Comparison of ENCODE assay signal across 22 cellular contexts in genomic region chr12:59626382-59626781, GRCh38. TPM values are rescaled to one million over a fixed set of nuclear protein-coding genes. Genes with fewer than 3 reads are reported as not detected.
DNase-seq lines count a peak whose midpoint lies in the region; TF ChIP-seq lines count a peak whose summit lies in the region.
"Had no signal": no experiment of that assay in that cellular context is flagged by ENCODE, and none has a peak within 500 bp of the region (broad histone marks: within the 10 kb centered on the region; RNA-seq: fewer than 3 reads in every experiment).

No MANE protein-coding gene starts in this region.

- H3K27ac ChIP-seq in breast epithelium: no peak overlapping the region
- H3K27ac ChIP-seq in RWPE1: no peak overlapping the region
- H3K27ac ChIP-seq in fibroblast of lung (ENCODE audit: insufficient read depth, low read length): no peak overlapping the region
- H3K27ac ChIP-seq: gastrocnemius medialis, Peyer's patch, sigmoid colon, uterus had no signal

- no peak for TF ChIP-seq CTCF in MCF 10A (IDR thresholded peaks at IDR 0.05; ENCODE audit: unreplicated experiment)
- TF ChIP-seq CTCF in breast epithelium (IDR thresholded peaks at IDR 0.05): no peak
- no peak for TF ChIP-seq CTCF in RWPE1 (conservative IDR thresholded peaks at IDR 0.05; ENCODE audit: low read depth)
- no peak for TF ChIP-seq CTCF in fibroblast of lung (conservative IDR thresholded peaks at IDR 0.05 in 1 of 2, IDR thresholded peaks at IDR 0.05 in 1 of 2; ENCODE audit: low read depth in 1 of 2, low read length in 2 of 2)

- no peaks in the 10 kb centered on the region for H3K27me3 Mint-ChIP-seq in MCF 10A (ENCODE audit: insufficient read depth, unreplicated experiment)
- H3K27me3 Mint-ChIP-seq: activated CD8-positive, alpha-beta T cell treated with anti-CD3 and anti-CD28 coated beads for 36 hours; activated naive CD8-positive, alpha-beta T cell treated with anti-CD3 and anti-CD28 coated beads, Interleukin-2, amount 50 U/mL, for 24 hours; central memory CD8-positive, alpha-beta T cell had no signal

- no TSS peak for BruUV-seq in MCF 10A (replicated peaks; lab: Mats Ljungman, UMichigan)

- intact Hi-C loops in MCF 10A (cut with micrococcal nuclease): no loop called here
- intact Hi-C loops in breast epithelium (cut with DNase I; ENCODE audit: low total_unique reads): no loop called here
- intact Hi-C loops in cardiac septum (cut with DNase I): no loop called here

- peaks cover 7% of the 10 kb centered on the region for H3K4me1 Mint-ChIP-seq in MCF 10A (ENCODE audit: insufficient read depth, unreplicated experiment)

- peak; percentile 70 for DNase-seq in MCF 10A (ENCODE audit: unreplicated experiment)
- no peak for DNase-seq in breast epithelium (ENCODE audit: low spot score in 2 of 2)
- DNase-seq in RWPE1 (ENCODE audit: low spot score): peak; percentile 16
- peak; percentile 6 to 57 for DNase-seq in fibroblast of lung (ENCODE audit: low read depth in 2 of 2)
- DNase-seq in NCI-H345 (lab: John Stamatoyannopoulos, UW): no peak
- DNase-seq in DMS79 (lab: John Stamatoyannopoulos, UW): no peak
- no peak for DNase-seq in HuH-7.5 (ENCODE audit: low spot score)
- DNase-seq in cardiac septum (ENCODE audit: low spot score): no peak
- DNase-seq: activated CD8-positive, alpha-beta T cell treated with anti-CD3 and anti-CD28 coated beads for 36 hours; activated naive CD8-positive, alpha-beta T cell treated with anti-CD3 and anti-CD28 coated beads, Interleukin-2, amount 50 U/mL, for 24 hours; effector memory CD4-positive, alpha-beta T cell; gastrocnemius medialis; NCI-H1092 treated with DMSO at 0.1 percent for 48 hours; NCI-H748 treated with DMSO at 0.1 percent for 48 hours; nucleus accumbens; Peyer's patch; sigmoid colon; stimulated activated CD4-positive, alpha-beta T cell treated with anti-CD3 and anti-CD28 coated beads, Interleukin-2, amount 100 ng/mL, for 24 hours; uterus had no signal

- CTCF ChIA-PET in MCF 10A (lab: Yijun Ruan, JAX) (no interaction called here), RWPE1 (lab: Yijun Ruan, JAX) (no interaction called here)

- H3K79me2 ChIP-seq in fibroblast of lung (ENCODE audit: control insufficient read depth, insufficient read depth, low read length): no peaks in the 10 kb centered on the region

- no peak overlapping the region for H3K9ac ChIP-seq in fibroblast of lung (ENCODE audit: insufficient read depth, low read length)

- no peaks in the 10 kb centered on the region for H4K20me1 ChIP-seq in fibroblast of lung (ENCODE audit: control insufficient read depth, extremely low read depth, insufficient read depth, low read length)

- no peaks in the 10 kb centered on the region for H3K4me1 ChIP-seq in breast epithelium
- H3K4me1 ChIP-seq in fibroblast of lung (ENCODE audit: control insufficient read depth, extremely low read depth, insufficient read depth, low read length): no peaks in the 10 kb centered on the region
- H3K4me1 ChIP-seq: gastrocnemius medialis, Peyer's patch, uterus had no signal

- POLR2A ChIA-PET in MCF 10A (lab: Yijun Ruan, JAX): interaction anchor here (0.5 to 0.9 kb wide), 4 partner anchors 26 to 73 kb away, joined by 3 to 6 read pairs (median 4); partner anchors contain the start of gene SLC16A7
- POLR2A ChIA-PET in RWPE1 (lab: Yijun Ruan, JAX; ENCODE audit: low non-redundant PET): no interaction called here

- TF ChIP-seq POLR2A in breast epithelium (IDR thresholded peaks at IDR 0.05): no peak

- H3K9me3 ChIP-seq in breast epithelium (no peaks in the 10 kb centered on the region), fibroblast of lung (ENCODE audit: control insufficient read depth, insufficient read depth, low read depth, low read length) (no peaks in the 10 kb centered on the region)
- H3K9me3 ChIP-seq: gastrocnemius medialis, Peyer's patch, sigmoid colon, uterus had no signal

- no peak overlapping the region for H3K4me3 ChIP-seq in breast epithelium
- no peak overlapping the region for H3K4me3 ChIP-seq in fibroblast of lung (replicated peaks in 1 of 4; ENCODE audit: control extremely low read depth in 1 of 4, insufficient read depth in 1 of 4, low read depth in 3 of 4, low read length in 4 of 4)
- H3K4me3 ChIP-seq: gastrocnemius medialis, GM12878, Peyer's patch, sigmoid colon, uterus had no signal

- H3K4me2 ChIP-seq in fibroblast of lung (ENCODE audit: extremely low read depth, insufficient read depth, low read length): no peak overlapping the region

- no peaks in the 10 kb centered on the region for H3K36me3 Mint-ChIP-seq in MCF 10A (ENCODE audit: insufficient read depth, unreplicated experiment)

- no peaks in the 10 kb centered on the region for H3K36me3 ChIP-seq in breast epithelium
- H3K36me3 ChIP-seq in fibroblast of lung (ENCODE audit: control insufficient read depth, insufficient read depth, low read length): no peaks in the 10 kb centered on the region
- H3K36me3 ChIP-seq: gastrocnemius medialis, Peyer's patch, sigmoid colon, uterus had no signal

- H3K4me3 Mint-ChIP-seq in MCF 10A (ENCODE audit: unreplicated experiment): no peak overlapping the region
- H3K4me3 Mint-ChIP-seq: activated CD8-positive, alpha-beta T cell treated with anti-CD3 and anti-CD28 coated beads for 36 hours; activated naive CD8-positive, alpha-beta T cell treated with anti-CD3 and anti-CD28 coated beads, Interleukin-2, amount 50 U/mL, for 24 hours; activated T-helper 1 cell treated with anti-CD3 and anti-CD28 coated beads, Interleukin-12 subunit alpha, Interleukin-12 subunit beta, Interleukin-2, Interleukin-4 antibody, amounts not matched to agents 30 ng/mL and 10 ng/mL and 1 ng/mL, durations not matched to agents 14 hours and 24 hours and 36 hours; central memory CD8-positive, alpha-beta T cell had no signal

- H2AFZ ChIP-seq in fibroblast of lung (ENCODE audit: low read length): no peak overlapping the region

- H3K27ac Mint-ChIP-seq in MCF 10A (ENCODE audit: low read depth, unreplicated experiment): no peak overlapping the region
- H3K27ac Mint-ChIP-seq: activated CD8-positive, alpha-beta T cell treated with anti-CD3 and anti-CD28 coated beads for 36 hours; activated naive CD8-positive, alpha-beta T cell treated with anti-CD3 and anti-CD28 coated beads, Interleukin-2, amount 50 U/mL, for 24 hours; activated T-helper 1 cell treated with anti-CD3 and anti-CD28 coated beads, Interleukin-12 subunit alpha, Interleukin-12 subunit beta, Interleukin-2, Interleukin-4 antibody, amounts not matched to agents 30 ng/mL and 10 ng/mL and 1 ng/mL, durations not matched to agents 14 hours and 24 hours and 36 hours had no signal

- no peaks in the 10 kb centered on the region for H3K27me3 ChIP-seq in breast epithelium
- H3K27me3 ChIP-seq in fibroblast of lung (ENCODE audit: control insufficient read depth, insufficient read depth, low read length): no peaks in the 10 kb centered on the region
- H3K27me3 ChIP-seq: gastrocnemius medialis, Peyer's patch, sigmoid colon, uterus had no signal

- H3K9me3 Mint-ChIP-seq in MCF 10A (ENCODE audit: unreplicated experiment): no peaks in the 10 kb centered on the region
- H3K9me3 Mint-ChIP-seq: activated CD8-positive, alpha-beta T cell treated with anti-CD3 and anti-CD28 coated beads for 36 hours; activated naive CD8-positive, alpha-beta T cell treated with anti-CD3 and anti-CD28 coated beads, Interleukin-2, amount 50 U/mL, for 24 hours; activated T-helper 1 cell treated with anti-CD3 and anti-CD28 coated beads, Interleukin-12 subunit alpha, Interleukin-12 subunit beta, Interleukin-2, Interleukin-4 antibody, amounts not matched to agents 30 ng/mL and 10 ng/mL and 1 ng/mL, durations not matched to agents 14 hours and 24 hours and 36 hours; central memory CD8-positive, alpha-beta T cell had no signal

RNA-seq across cellular contexts. Expression of gene SLC16A7, which starts 30.6 kb away (rescaled TPM):
- total RNA-seq in MCF 10A (2022) (28.4 and 32.6 TPM in 2 replicates), breast epithelium (10 to 100 TPM; 14.5 to 53.4 (median 51.2) TPM), fibroblast of lung (44.2 and 110 TPM in 2 replicates), cardiac septum (90.1 TPM)
- polyA plus RNA-seq in fibroblast of lung: 19.1 and 40.2 TPM in 2 replicates
- polyA plus RNA-seq in fibroblast of lung (2012): 8.1 and 19.1 TPM in 2 replicates
- polyA minus RNA-seq in fibroblast of lung (ENCODE audit: low replicate concordance): 39.2 and 85.6 TPM in 2 replicates

Comparison
In these comparisons a context has a peak if more than half of its experiments do, and no peak if none do; other contexts are left out.
1. DNase-seq: peak in MCF 10A (single experiment), RWPE1 (single experiment) and fibroblast of lung (2 of 2); none in breast epithelium (0 of 2), NCI-H345 (single experiment), DMS79 (single experiment), HuH-7.5 (single experiment) and cardiac septum (single experiment).